Comparison of ENCODE assay signal across 8 cellular contexts in genomic region chr1:35808376-35809155, GRCh38. TPM values are rescaled to one million over a fixed set of nuclear protein-coding genes. Genes with fewer than 3 reads are reported as not detected.
DNase-seq lines count a peak whose midpoint lies in the region; ATAC-seq and TF ChIP-seq lines count a peak whose summit lies in the region.

No MANE protein-coding gene starts in this region.

- no peaks in the 10 kb centered on the region for H3K9me3 ChIP-seq in HUES48 (ENCODE audit: control insufficient read depth, insufficient read depth, low read length)
- H3K9me3 ChIP-seq in endocrine pancreas (ENCODE audit: control insufficient read depth, low read length), result no peaks in the 10 kb centered on the region
- no peaks in the 10 kb centered on the region for H3K9me3 ChIP-seq in lung (ENCODE audit: control insufficient read depth in 2 of 2, insufficient read depth in 1 of 2, low read length in 1 of 2)

- H3K27me3 ChIP-seq in GM06990 (replicated peaks; ENCODE audit: control insufficient read depth, insufficient read depth, low read length) (no peaks in the 10 kb centered on the region), HUES48 (ENCODE audit: control insufficient read depth, insufficient read depth, low read length) (no peaks in the 10 kb centered on the region), endocrine pancreas (ENCODE audit: control insufficient read depth, insufficient read depth, low read length) (no peaks in the 10 kb centered on the region), lung (ENCODE audit: control insufficient read depth, insufficient read depth) (no peaks in the 10 kb centered on the region)

- ATAC-seq in lung (ENCODE audit: insufficient read depth, low FRiP score) (peak; percentile 44), GM19351 (IDR thresholded peaks at IDR 0.05; ENCODE audit: unreplicated experiment) (no peak)

- 1 to 2% methylated on average over 45 to 60 of the region's 60 CpGs for WGBS in lung, 2 donors

- TF ChIP-seq CTCF in GM06990 (IDR thresholded peaks at IDR 0.05; ENCODE audit: insufficient read depth, low read length, poor library complexity, severe bottlenecking), result no peak
- TF ChIP-seq CTCF in lung (IDR thresholded peaks at IDR 0.05; ENCODE audit: control extremely low read depth, extremely low read depth), result no peak

- intact Hi-C loops in activated CD4-positive, alpha-beta T cell treated with anti-CD3 and anti-CD28 coated beads, Interleukin-2, amount 10 ng/mL, durations not matched to agents 24 days and 14 days (cut with micrococcal nuclease), result no loop called here

- H3K4me1 Mint-ChIP-seq in activated CD4-positive, alpha-beta T cell treated with anti-CD3 and anti-CD28 coated beads, Interleukin-2, amount 10 ng/mL, durations not matched to agents 24 days and 14 days, result peaks cover 28% of the 10 kb centered on the region
- H3K4me1 Mint-ChIP-seq in stimulated activated naive CD8-positive, alpha-beta T cell treated with anti-CD3 and anti-CD28 coated beads, Interleukin-15, Interleukin-2, amounts not matched to agents 100 ng/mL and 50 ng/mL, for 24 hours (ENCODE audit: low read depth), result peaks cover 28% of the 10 kb centered on the region

- H3K36me3 Mint-ChIP-seq in activated CD4-positive, alpha-beta T cell treated with anti-CD3 and anti-CD28 coated beads, Interleukin-2, amount 10 ng/mL, durations not matched to agents 24 days and 14 days (ENCODE audit: low read depth), result peaks cover 2% of the 10 kb centered on the region
- H3K36me3 Mint-ChIP-seq in stimulated activated naive CD8-positive, alpha-beta T cell treated with anti-CD3 and anti-CD28 coated beads, Interleukin-15, Interleukin-2, amounts not matched to agents 100 ng/mL and 50 ng/mL, for 24 hours (ENCODE audit: low read depth), result no peaks in the 10 kb centered on the region

- peak overlapping the region; percentile 86 for H3K4me3 Mint-ChIP-seq in activated CD4-positive, alpha-beta T cell treated with anti-CD3 and anti-CD28 coated beads, Interleukin-2, amount 10 ng/mL, durations not matched to agents 24 days and 14 days
- H3K4me3 Mint-ChIP-seq in stimulated activated naive CD8-positive, alpha-beta T cell treated with anti-CD3 and anti-CD28 coated beads, Interleukin-15, Interleukin-2, amounts not matched to agents 100 ng/mL and 50 ng/mL, for 24 hours, result peak overlapping the region; percentile 91

- H3K27ac Mint-ChIP-seq in activated CD4-positive, alpha-beta T cell treated with anti-CD3 and anti-CD28 coated beads, Interleukin-2, amount 10 ng/mL, durations not matched to agents 24 days and 14 days, result peak overlapping the region; percentile 76
- peak overlapping the region; percentile 86 for H3K27ac Mint-ChIP-seq in stimulated activated naive CD8-positive, alpha-beta T cell treated with anti-CD3 and anti-CD28 coated beads, Interleukin-15, Interleukin-2, amounts not matched to agents 100 ng/mL and 50 ng/mL, for 24 hours

- H3K9me3 Mint-ChIP-seq in activated CD4-positive, alpha-beta T cell treated with anti-CD3 and anti-CD28 coated beads, Interleukin-2, amount 10 ng/mL, durations not matched to agents 24 days and 14 days, result no peaks in the 10 kb centered on the region
- H3K9me3 Mint-ChIP-seq in stimulated activated naive CD8-positive, alpha-beta T cell treated with anti-CD3 and anti-CD28 coated beads, Interleukin-15, Interleukin-2, amounts not matched to agents 100 ng/mL and 50 ng/mL, for 24 hours, result no peaks in the 10 kb centered on the region

- H3K4me1 ChIP-seq in HUES48 (ENCODE audit: control insufficient read depth, insufficient read depth, low read length) (peaks cover 10% of the 10 kb centered on the region; the same call in 1 of the 2 replicates), endocrine pancreas (ENCODE audit: control insufficient read depth, insufficient read depth, low read length) (peaks cover 10% of the 10 kb centered on the region), lung (ENCODE audit: control insufficient read depth in 2 of 2, insufficient read depth in 2 of 2, low read length in 2 of 2) (peaks cover 3 to 6% of the 10 kb centered on the region in 2 donors)

- H3K27me3 Mint-ChIP-seq in activated CD4-positive, alpha-beta T cell treated with anti-CD3 and anti-CD28 coated beads, Interleukin-2, amount 10 ng/mL, durations not matched to agents 24 days and 14 days, result peaks cover 1% of the 10 kb centered on the region
- no peaks in the 10 kb centered on the region for H3K27me3 Mint-ChIP-seq in stimulated activated naive CD8-positive, alpha-beta T cell treated with anti-CD3 and anti-CD28 coated beads, Interleukin-15, Interleukin-2, amounts not matched to agents 100 ng/mL and 50 ng/mL, for 24 hours

- H3K9ac ChIP-seq in HUES48 (ENCODE audit: low read depth, low read length), result peak overlapping the region; percentile 15; the same call in 1 of the 2 replicates
- peak overlapping the region; percentile 94 for H3K9ac ChIP-seq in endocrine pancreas (ENCODE audit: control insufficient read depth, insufficient read depth, low read length)

- H3K36me3 ChIP-seq in GM06990 (ENCODE audit: control insufficient read depth, insufficient read depth, low read length) (no peaks in the 10 kb centered on the region), HUES48 (ENCODE audit: control insufficient read depth, insufficient read depth, low read length) (no peaks in the 10 kb centered on the region), endocrine pancreas (ENCODE audit: control insufficient read depth, insufficient read depth, low read length) (no peaks in the 10 kb centered on the region), lung (ENCODE audit: control insufficient read depth in 2 of 2, insufficient read depth in 2 of 2, low read length in 2 of 2) (no peaks in the 10 kb centered on the region)

- peak overlapping the region; percentile 84 for H3K4me3 ChIP-seq in GM06990 (replicated peaks; ENCODE audit: low read depth, low read length)
- H3K4me3 ChIP-seq in HUES48 (ENCODE audit: low read depth, low read length), result peak overlapping the region; percentile 88
- peak overlapping the region; percentile 82 for H3K4me3 ChIP-seq in endocrine pancreas (ENCODE audit: control insufficient read depth, insufficient read depth, low read length)
- H3K4me3 ChIP-seq in lung, result peak overlapping the region; percentile 85

- DNase-seq in GM06990 (ENCODE audit: extremely low read depth, insufficient read length) (peak; percentile 31), lung (ENCODE audit: low spot score) (peak; percentile 36), NCI-H2171 (lab: John Stamatoyannopoulos, UW) (no peak)
- DNase-seq in activated CD4-positive, alpha-beta T cell treated with anti-CD3 and anti-CD28 coated beads, Interleukin-2, amount 10 ng/mL, durations not matched to agents 24 days and 14 days, result peak; percentile 75

- H3K27ac ChIP-seq in HUES48 (ENCODE audit: low read depth, low read length), result peak overlapping the region; percentile 47
- peak overlapping the region; percentile 97 for H3K27ac ChIP-seq in lung (ENCODE audit: low read depth in 1 of 2, low read length in 1 of 2)

RNA-seq across cellular contexts. Expression of gene AGO4, which starts 0.8 kb away (rescaled TPM):
- 7.2 and 10.0 TPM in 2 replicates for total RNA-seq in activated CD4-positive, alpha-beta T cell treated with anti-CD3 and anti-CD28 coated beads, Interleukin-2, amount 10 ng/mL, durations not matched to agents 24 days and 14 days
- total RNA-seq in lung, result 10 to 100 TPM; 18.9 to 37.3 TPM
- polyA plus RNA-seq in lung, result 10 to 100 TPM in 1 of 2 donors, 1 to 10 TPM in 1; 8.5 to 19.5 TPM

RNA-seq across cellular contexts. Expression of gene CLSPN, which starts 38.8 kb away (rescaled TPM):
- 59.4 and 62.3 TPM in 2 replicates for total RNA-seq in activated CD4-positive, alpha-beta T cell treated with anti-CD3 and anti-CD28 coated beads, Interleukin-2, amount 10 ng/mL, durations not matched to agents 24 days and 14 days
- 1 to 10 TPM; 2.6 to 2.9 TPM for total RNA-seq in lung
- polyA plus RNA-seq in lung, result 1 to 10 TPM in 1 of 2 donors, under 1 TPM in 1; 0.85 to 1.0 TPM

Comparison
In these comparisons a context has a peak if more than half of its experiments do, and no peak if none do; other contexts are left out.
1. RNA of gene CLSPN, which starts 38.8 kb away (total RNA-seq): 59.4 to 62.3 TPM in activated CD4-positive, alpha-beta T cell treated with anti-CD3 and anti-CD28 coated beads, Interleukin-2, amount 10 ng/mL, durations not matched to agents 24 days and 14 days; 2.6 to 2.9 TPM in lung; every median in the first group is over 10 times any median in the second.
2. Peak in every context shown above with its lines, with median percentiles within 50 percentile points of each other: H3K4me3 ChIP-seq.